8 cellular contexts compared by ENCODE assay signal in the genomic region with DNA sequence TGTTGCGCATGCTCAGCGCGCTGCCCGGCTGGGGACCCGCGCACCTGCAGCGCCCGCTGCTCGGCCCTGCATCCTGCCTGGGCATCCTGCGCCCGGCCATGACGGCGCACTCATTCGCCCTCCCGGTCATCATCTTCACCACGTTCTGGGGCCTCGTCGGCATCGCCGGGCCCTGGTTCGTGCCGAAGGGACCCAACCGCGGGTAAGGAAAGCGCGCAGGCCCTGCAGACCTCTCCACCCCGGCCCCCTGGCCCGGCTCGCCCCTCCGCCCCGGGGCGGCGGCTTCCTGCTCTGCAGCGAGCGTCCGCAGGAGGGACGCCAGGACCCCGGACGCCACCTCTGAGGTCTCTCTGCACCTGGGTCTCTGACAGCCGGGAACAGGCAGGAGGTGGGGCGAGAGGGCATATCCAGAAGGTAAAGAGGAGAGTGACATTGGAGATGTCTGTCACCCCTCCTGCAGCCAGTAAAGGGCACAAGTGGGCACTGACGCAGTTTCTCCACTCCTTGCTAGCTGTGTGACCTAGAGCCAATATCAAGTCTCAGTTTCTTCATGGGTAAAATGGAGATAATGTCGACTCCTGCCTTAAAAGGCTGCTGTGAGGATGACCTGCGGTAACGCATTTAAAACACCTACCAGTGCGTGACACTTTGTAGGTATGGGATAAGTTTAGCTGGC. TPM values are rescaled to one million over a fixed set of nuclear protein-coding genes. Genes with fewer than 3 reads are reported as not detected.
DNase-seq lines count a peak whose midpoint lies in the region; ATAC-seq and TF ChIP-seq lines count a peak whose summit lies in the region.

Gene ATP6V0E2, plus strand, starts transcription at position 2 of the 676 bp plus-strand sequence. Its CDS starts 97 bp downstream, at position 99.

- peak in 1 of 10 experiments; percentile 25 for DNase-seq in CD4-positive, alpha-beta T cell
- DNase-seq in HT1080 (ENCODE audit: low read depth): no peak
- no peak for DNase-seq in astrocyte of the spinal cord (ENCODE audit: low read depth, low spot score)
- DNase-seq in left colon: no peak
- DNase-seq in suprapubic skin (ENCODE audit: low spot score in 2 of 2): peak in 1 of 2 donors; percentile 67
- no peak for DNase-seq in Ammon's horn (ENCODE audit: low spot score)
- no peak for DNase-seq in GDM1 (lab: John Stamatoyannopoulos, UW)

- peaks cover 23% of the 10 kb centered on the region for H3K36me3 Mint-ChIP-seq in CD4-positive, alpha-beta T cell (ENCODE audit: low read depth)

- in situ Hi-C loops in astrocyte of the spinal cord (cut with HindIII; ENCODE audit: low sequenced_read_pairs): no loop called here

- H3K9me3 Mint-ChIP-seq in CD4-positive, alpha-beta T cell: no peaks in the 10 kb centered on the region

- no peak for ATAC-seq in CD4-positive, alpha-beta T cell (ENCODE audit: poor library complexity)
- ATAC-seq in GM19397 (IDR thresholded peaks at IDR 0.05; ENCODE audit: unreplicated experiment) (peak; percentile 35), left colon (no peak)

- H3K4me3 Mint-ChIP-seq in CD4-positive, alpha-beta T cell: peak within 1 kb of the TSS; percentile 95

- H3K4me1 Mint-ChIP-seq in CD4-positive, alpha-beta T cell (ENCODE audit: low read depth): peaks cover 72% of the 10 kb centered on the region

- no peak for TF ChIP-seq POLR2A in suprapubic skin (IDR thresholded peaks at IDR 0.05)

- H3K36me3 ChIP-seq in suprapubic skin: no peaks in the 10 kb centered on the region

- CTCF ChIA-PET in CD4-positive, alpha-beta T cell (lab: Charles Lee): interaction anchor here (1.2 kb wide), 1 partner anchor 9 kb away, joined by 3 read pairs; no protein-coding TSS in a partner anchor

- H3K4me3 ChIP-seq in astrocyte of the spinal cord (ENCODE audit: low read depth, low read length): peak within 1 kb of the TSS; percentile 65
- peak within 1 kb of the TSS; percentile 80 for H3K4me3 ChIP-seq in suprapubic skin

- H3K27me3 Mint-ChIP-seq in CD4-positive, alpha-beta T cell: no peaks in the 10 kb centered on the region

- no peaks in the 10 kb centered on the region for H3K27me3 ChIP-seq in CD4-positive, alpha-beta T cell (ENCODE audit: control insufficient read depth, insufficient read depth, low read length)
- no peaks in the 10 kb centered on the region for H3K27me3 ChIP-seq in suprapubic skin

- peak within 1 kb of the TSS; percentile 77 for H3K27ac ChIP-seq in CD4-positive, alpha-beta T cell (ENCODE audit: low read depth, low read length)
- peak within 1 kb of the TSS; percentile 78 for H3K27ac ChIP-seq in suprapubic skin

- TF ChIP-seq EP300 in suprapubic skin (IDR thresholded peaks at IDR 0.05): no peak

- POLR2A ChIA-PET in CD4-positive, alpha-beta T cell (lab: Charles Lee): interaction anchor here (1.3 to 7.2 kb wide), 2 partner anchors 19 to 35 kb away, joined by 3 to 83 read pairs; partner anchors contain the start of gene ZNF862

- intact Hi-C loops in CD4-positive, alpha-beta T cell (cut with DNase I, micrococcal nuclease): loop anchor here (1.0 to 5.0 kb wide), 4 partner anchors 9 to 157 kb away; partner anchors contain the start of genes ZNF467 (in 1 of the 2) and ZNF862 (in 1 of the 2)
- intact Hi-C loops in left colon (cut with DNase I, micrococcal nuclease): no loop called here

- TF ChIP-seq CTCF in CD4-positive, alpha-beta T cell (IDR thresholded peaks at IDR 0.05): no peak
- TF ChIP-seq CTCF in astrocyte of the spinal cord (IDR thresholded peaks at IDR 0.05; ENCODE audit: low read depth, low read length) (no peak), suprapubic skin (IDR thresholded peaks at IDR 0.05) (no peak)

- no peaks in the 10 kb centered on the region for H3K9me3 ChIP-seq in CD4-positive, alpha-beta T cell (ENCODE audit: control insufficient read depth, low read length)
- H3K9me3 ChIP-seq in suprapubic skin: no peaks in the 10 kb centered on the region

- H3K27ac Mint-ChIP-seq in CD4-positive, alpha-beta T cell: peak within 1 kb of the TSS; percentile 92

- H3K4me1 ChIP-seq in suprapubic skin: peaks cover 33% of the 10 kb centered on the region

- WGBS in suprapubic skin: 11% methylated on average over 22 of the region's 46 CpGs

RNA-seq across cellular contexts. Expression of gene ATP6V0E2, which starts in this region (rescaled TPM):
- 10 to 100 TPM; 23.2 to 24.9 TPM for total RNA-seq in CD4-positive, alpha-beta T cell
- 36.4 and 60.4 TPM in 2 replicates for total RNA-seq in HT1080 (2014; rRNA removed; shearing (Covaris generic))
- polyA plus RNA-seq in HT1080 (2015; cell fraction: cytosol; rRNA removed): 21.3 and 43.2 TPM in 2 replicates
- polyA plus RNA-seq in HT1080 (2015; cell fraction: nucleus; rRNA removed): 8.6 and 11.9 TPM in 2 replicates
- total RNA-seq in left colon (10 to 100 TPM; 10.8 to 14.1 TPM), suprapubic skin (10 to 100 TPM; 15.2 to 41.1 (median 26.8) TPM)

Comparison
In these comparisons a context has a peak if more than half of its experiments do, and no peak if none do; other contexts are left out.
1. intact Hi-C loops: an anchor here in CD4-positive, alpha-beta T cell (1.0 to 5.0 kb wide); none called in left colon.